Comparison of ENCODE assay signal across 25 cellular contexts in the genomic region with DNA sequence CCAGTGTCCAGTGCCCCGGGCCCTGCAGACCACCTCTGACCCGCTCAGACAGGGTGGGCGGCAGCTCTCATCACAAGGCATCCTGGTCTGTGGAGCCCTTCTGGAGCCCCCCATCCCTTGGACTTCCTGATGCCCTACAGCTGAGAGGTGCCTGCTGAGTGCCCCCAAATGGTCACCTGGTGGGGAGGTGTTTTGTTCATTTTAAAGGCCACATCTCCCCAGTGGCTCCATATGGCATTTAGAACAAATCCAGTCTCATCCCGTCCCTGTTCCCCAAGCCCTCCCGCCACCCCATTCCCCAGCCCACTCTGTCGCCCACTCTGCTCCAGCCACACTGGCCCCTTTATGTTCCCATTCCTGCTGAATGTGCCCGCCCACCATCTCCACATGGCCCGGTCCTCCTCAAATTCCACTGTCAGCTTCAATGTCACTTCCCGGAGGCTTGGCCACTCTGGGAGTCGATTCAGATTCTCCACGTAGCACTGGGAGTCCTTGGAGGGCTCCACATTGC. TPM values are rescaled to one million over a fixed set of nuclear protein-coding genes. Genes with fewer than 3 reads are reported as not detected.
DNase-seq lines count a peak whose midpoint lies in the region; ATAC-seq and TF ChIP-seq lines count a peak whose summit lies in the region.
"Had no signal": no experiment of that assay in that cellular context is flagged by ENCODE, and none has a peak within 500 bp of the region (broad histone marks: within the 10 kb centered on the region; RNA-seq: fewer than 3 reads in every experiment).

No MANE protein-coding gene starts in this region.

- peak overlapping the region in 1 of 7 donors; percentile 78 for H3K27ac Mint-ChIP-seq in CD14-positive monocyte
- no peak overlapping the region for H3K27ac Mint-ChIP-seq in effector memory CD8-positive, alpha-beta T cell
- H3K27ac Mint-ChIP-seq: CD4-positive, alpha-beta T cell; stimulated activated memory B cell treated with anti-CD40 and anti-IgM and Interleukin-4, amounts not matched to agents 10 μg/mL and 1 μg/mL and 100 μg/mL, for 72 hours had no signal

- DNase-seq in activated effector memory CD4-positive, alpha-beta T cell treated with anti-CD3 and anti-CD28 coated beads, Interleukin-2, amount 50 U/mL, for 16 hours = peak; percentile 45
- no peak for DNase-seq in activated effector memory CD4-positive, alpha-beta T cell treated with Interleukin-2 at 50 U/mL for 16 hours
- DNase-seq in CD14-positive monocyte (ENCODE audit: low spot score) = peak; percentile 36
- DNase-seq in left kidney (ENCODE audit: low read depth, low spot score) = peak; percentile 33
- peak; percentile 74 for DNase-seq in sciatic nerve (ENCODE audit: low spot score)
- no peak for DNase-seq in NCI-H1694 treated with DMSO at 0.1 percent for 48 hours (lab: John Stamatoyannopoulos, UW)
- no peak for DNase-seq in effector memory CD8-positive, alpha-beta T cell
- DNase-seq: activated CD4-positive, alpha-beta T cell treated with anti-CD3 and anti-CD28 coated beads for 4 hours; activated CD8-positive, alpha-beta memory T cell treated with anti-CD3 and anti-CD28 coated beads for 24 hours; activated gamma-delta T cell; activated T-cell treated with anti-CD3 and anti-CD28 coated beads for 4 hours; cerebellar nuclear complex; dermis blood vessel endothelial cell; DMS79 treated with DMSO at 0.1 percent for 48 hours; foreskin fibroblast; GDM1; kidney glomerular epithelial cell; NCI-H1092; NCI-H2171; stimulated activated CD4-positive, alpha-beta T cell treated with anti-CD3 and anti-CD28 coated beads, Interleukin-15, amount 100 ng/mL, for 24 hours; T1000 had no signal

- H3K27me3 Mint-ChIP-seq in CD14-positive monocyte (ENCODE audit: low read depth in 3 of 3) = peaks cover 0 to 6% (median 3%) of the 10 kb centered on the region in 3 donors
- no peaks in the 10 kb centered on the region for H3K27me3 Mint-ChIP-seq in effector memory CD8-positive, alpha-beta T cell
- H3K27me3 Mint-ChIP-seq: CD4-positive, alpha-beta T cell had no signal

- H3K36me3 Mint-ChIP-seq in CD14-positive monocyte = peaks cover 7 to 30% of the 10 kb centered on the region in 2 donors
- H3K36me3 Mint-ChIP-seq in effector memory CD8-positive, alpha-beta T cell (ENCODE audit: insufficient read depth) = peaks cover 4% of the 10 kb centered on the region
- H3K36me3 Mint-ChIP-seq: stimulated activated memory B cell treated with anti-CD40 and anti-IgM and Interleukin-4, amounts not matched to agents 10 μg/mL and 1 μg/mL and 100 μg/mL, for 72 hours had no signal

- no peak for TF ChIP-seq CTCF in CD14-positive monocyte (IDR thresholded peaks at IDR 0.05)

- no peak overlapping the region for H3K4me3 Mint-ChIP-seq in CD14-positive monocyte
- H3K4me3 Mint-ChIP-seq in effector memory CD8-positive, alpha-beta T cell = no peak overlapping the region
- H3K4me3 Mint-ChIP-seq: CD4-positive, alpha-beta T cell; stimulated activated memory B cell treated with anti-CD40 and anti-IgM and Interleukin-4, amounts not matched to agents 10 μg/mL and 1 μg/mL and 100 μg/mL, for 72 hours had no signal

- ATAC-seq in sciatic nerve = peak; percentile 11
- no peak for ATAC-seq in GM19452 (IDR thresholded peaks at IDR 0.05; ENCODE audit: unreplicated experiment)
- ATAC-seq in effector memory CD8-positive, alpha-beta T cell (replicated peaks) = no peak
- ATAC-seq: heart left ventricle; stimulated activated memory B cell treated with anti-CD40 and anti-IgM and Interleukin-4, amounts not matched to agents 10 μg/mL and 1 μg/mL and 100 μg/mL, for 72 hours had no signal

- peaks cover 0 to 2% (median 0%) of the 10 kb centered on the region in 7 donors for H3K9me3 Mint-ChIP-seq in CD14-positive monocyte
- H3K9me3 Mint-ChIP-seq in effector memory CD8-positive, alpha-beta T cell = no peaks in the 10 kb centered on the region
- H3K9me3 Mint-ChIP-seq: CD4-positive, alpha-beta T cell had no signal

- H3K4me1 Mint-ChIP-seq in CD14-positive monocyte = peaks cover 35% of the 10 kb centered on the region
- H3K4me1 Mint-ChIP-seq in effector memory CD8-positive, alpha-beta T cell (ENCODE audit: low read depth in 2 of 2) = peaks cover 28 to 39% of the 10 kb centered on the region in 2 donors
- H3K4me1 Mint-ChIP-seq: stimulated activated memory B cell treated with anti-CD40 and anti-IgM and Interleukin-4, amounts not matched to agents 10 μg/mL and 1 μg/mL and 100 μg/mL, for 72 hours had no signal

- intact Hi-C loops in CD14-positive monocyte (cut with micrococcal nuclease) (no loop called here), sciatic nerve (cut with DNase I) (no loop called here)

RNA-seq across cellular contexts. Expression of gene OSBPL5, which starts 32.8 kb away (rescaled TPM):
- 1 to 10 TPM; 3.1 to 6.8 TPM for polyA plus RNA-seq in CD14-positive monocyte
- total RNA-seq in sciatic nerve = 58.3 TPM

Comparison
In these comparisons a context has a peak if more than half of its experiments do, and no peak if none do; other contexts are left out.
1. DNase-seq: peak in activated effector memory CD4-positive, alpha-beta T cell treated with anti-CD3 and anti-CD28 coated beads, Interleukin-2, amount 50 U/mL, for 16 hours (single experiment), CD14-positive monocyte (single experiment), left kidney (single experiment) and sciatic nerve (single experiment); none in activated effector memory CD4-positive, alpha-beta T cell treated with Interleukin-2 at 50 U/mL for 16 hours (single experiment), NCI-H1694 treated with DMSO at 0.1 percent for 48 hours (single experiment) and effector memory CD8-positive, alpha-beta T cell (0 of 3).